8 cellular contexts compared by ENCODE assay signal in the genomic region with DNA sequence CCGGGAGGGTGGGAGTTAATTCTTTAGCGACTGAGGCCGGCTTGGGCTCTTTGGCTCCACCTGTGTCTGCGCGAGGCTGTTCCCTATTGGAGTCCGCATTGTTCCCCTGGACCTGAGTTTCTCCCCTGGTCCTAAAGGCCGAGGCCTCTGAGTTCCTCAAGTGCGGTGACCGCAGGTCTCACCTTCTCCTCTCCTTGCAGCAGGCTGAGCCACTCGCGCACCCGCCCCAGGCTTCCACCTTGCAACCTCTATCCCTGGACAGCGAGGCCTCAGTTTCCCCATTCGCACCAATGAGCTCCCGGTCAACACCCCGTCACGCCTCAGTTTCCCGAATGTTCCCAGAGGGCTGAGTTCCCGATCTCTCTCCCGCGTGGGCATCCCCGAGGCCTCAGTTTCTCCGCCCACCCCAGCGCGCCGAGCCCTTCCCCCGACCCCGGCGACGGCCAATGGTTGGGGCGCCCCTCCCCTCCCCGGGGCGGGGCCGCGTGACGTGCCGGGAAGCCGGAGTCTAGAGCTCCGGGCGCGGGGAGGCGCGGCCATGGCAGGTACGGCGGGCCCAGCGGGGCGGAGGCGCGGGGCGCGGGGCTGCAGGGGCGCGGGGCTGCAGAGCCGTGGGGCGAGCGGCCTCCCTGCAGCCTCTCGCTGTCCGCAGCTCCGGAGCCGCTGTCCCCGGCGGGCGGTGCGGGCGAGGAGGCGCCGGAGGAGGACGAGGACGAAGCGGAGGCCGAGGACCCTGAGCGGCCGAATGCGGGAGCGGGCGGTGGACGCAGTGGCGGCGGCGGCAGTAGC. TPM values are rescaled to one million over a fixed set of nuclear protein-coding genes. Genes with fewer than 3 reads are reported as not detected.
DNase-seq lines count a peak whose midpoint lies in the region; FAIRE-seq and TF ChIP-seq lines count a peak whose summit lies in the region.

A gene with protein sequence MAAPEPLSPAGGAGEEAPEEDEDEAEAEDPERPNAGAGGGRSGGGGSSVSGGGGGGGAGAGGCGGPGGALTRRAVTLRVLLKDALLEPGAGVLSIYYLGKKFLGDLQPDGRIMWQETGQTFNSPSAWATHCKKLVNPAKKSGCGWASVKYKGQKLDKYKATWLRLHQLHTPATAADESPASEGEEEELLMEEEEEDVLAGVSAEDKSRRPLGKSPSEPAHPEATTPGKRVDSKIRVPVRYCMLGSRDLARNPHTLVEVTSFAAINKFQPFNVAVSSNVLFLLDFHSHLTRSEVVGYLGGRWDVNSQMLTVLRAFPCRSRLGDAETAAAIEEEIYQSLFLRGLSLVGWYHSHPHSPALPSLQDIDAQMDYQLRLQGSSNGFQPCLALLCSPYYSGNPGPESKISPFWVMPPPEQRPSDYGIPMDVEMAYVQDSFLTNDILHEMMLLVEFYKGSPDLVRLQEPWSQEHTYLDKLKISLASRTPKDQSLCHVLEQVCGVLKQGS (plus strand): TSS at position 507 of the 789 bp plus-strand sequence. CDS start 32 bp downstream, at position 539.

- TF ChIP-seq CTCF in LNCaP clone FGC (IDR thresholded peaks at IDR 0.05; ENCODE audit: control insufficient read depth, extremely low read depth, insufficient read depth) (no peak), suprapubic skin (IDR thresholded peaks at IDR 0.05) (peak in 1 of 2 donors; percentile 41)

- H3F3A ChIP-seq in GM23248 (ENCODE audit: insufficient read depth): no peaks in the 10 kb centered on the region

- 0 to 1% methylated on average over 26 to 50 of the region's 80 CpGs for WGBS in GM23248 (ENCODE audit: low coverage in 1 of 2, low lambda C conversion rate in 2 of 2, missing lambda C conversion rate in 2 of 2), 2 experiments
- under 1% methylated on average over 24 of the region's 80 CpGs for WGBS in suprapubic skin

- TF ChIP-seq POLR2A in suprapubic skin (IDR thresholded peaks at IDR 0.05): no peak

- H3K27ac ChIP-seq in GM23248 (peak within 1 kb of the TSS; percentile 69), suprapubic skin (peak within 1 kb of the TSS; percentile 87)

- peak within 1 kb of the TSS; percentile 88 for H3K4me3 ChIP-seq in GM23248
- H3K4me3 ChIP-seq in LNCaP clone FGC (ENCODE audit: low read depth, low read length): peak within 1 kb of the TSS; percentile 75
- peak within 1 kb of the TSS; percentile 70 for H3K4me3 ChIP-seq in suprapubic skin

- no peaks in the 10 kb centered on the region for H3K36me3 ChIP-seq in GM23248 (ENCODE audit: low read depth)
- peaks cover 12% of the 10 kb centered on the region for H3K36me3 ChIP-seq in suprapubic skin

- DNase-seq in EH (ENCODE audit: low read depth) (peak; percentile 83), GM23248 (peak; percentile 91), LNCaP clone FGC (ENCODE audit: low read depth) (no peak), SK-MEL-5 (ENCODE audit: low read depth, low spot score) (peak; percentile 77), frontal cortex (ENCODE audit: low spot score in 2 of 2) (peak; percentile 90 to 94), nucleus accumbens (lab: John Stamatoyannopoulos, UW) (peak in 55 of 56 donors; percentile 68 to 98 (median 90)), suprapubic skin (ENCODE audit: low spot score in 2 of 2) (peak; percentile 94 to 95)
- DNase-seq in activated naive CD4-positive, alpha-beta T cell (lab: John Stamatoyannopoulos, UW): peak; percentile 77 to 94 (median 85)

- H3K27me3 ChIP-seq in GM23248 (replicated peaks; ENCODE audit: insufficient read depth) (no peaks in the 10 kb centered on the region), suprapubic skin (no peaks in the 10 kb centered on the region)

- peak within 1 kb of the TSS; percentile 78 for H3K9ac ChIP-seq in GM23248

- H4K20me1 ChIP-seq in GM23248 (ENCODE audit: insufficient read depth): no peaks in the 10 kb centered on the region

- no peaks in the 10 kb centered on the region for H3K9me3 ChIP-seq in GM23248 (ENCODE audit: low read depth)
- no peaks in the 10 kb centered on the region for H3K9me3 ChIP-seq in suprapubic skin

- H3K4me1 ChIP-seq in GM23248 (ENCODE audit: insufficient read depth): 0 out of 2 replicates have a peak, but pooled peaks cover 4% of the 10 kb centered on the region
- peaks cover 34% of the 10 kb centered on the region for H3K4me1 ChIP-seq in suprapubic skin

- H2AFZ ChIP-seq in GM23248: peak within 1 kb of the TSS; percentile 99

- no peaks in the 10 kb centered on the region for H3K9me2 ChIP-seq in GM23248 (ENCODE audit: insufficient read depth)

- H3K4me2 ChIP-seq in GM23248 (ENCODE audit: unreplicated experiment): peak within 1 kb of the TSS; percentile 95

- no peaks in the 10 kb centered on the region for H3K79me2 ChIP-seq in GM23248 (ENCODE audit: insufficient read depth)

- FAIRE-seq in frontal cortex (lab: Jason Lieb, UNC): no peak

- in situ Hi-C loops in GM23248 (cut with MboI) (no loop called here), SK-MEL-5 (cut with HindIII; ENCODE audit: low pct_unique_long_range_greater_than_20kb, low sequenced_read_pairs) (no loop called here)

- TF ChIP-seq EP300 in suprapubic skin (IDR thresholded peaks at IDR 0.05): no peak

RNA-seq across cellular contexts. Expression of the gene that starts here (rescaled TPM):
- 3.0 and 6.2 TPM in 2 replicates for total RNA-seq in GM23248 (2014; rRNA removed; shearing (Covaris generic))
- polyA plus RNA-seq in GM23248 (2016; fragmentation: Nextera tagmentation; extraction: Ambion mirVana): 5.0 and 8.4 TPM in 2 replicates
- 3.0 and 5.3 TPM in 2 replicates for total RNA-seq in SK-MEL-5 (2014; rRNA removed; shearing (Covaris generic))
- 8.9 and 14.7 TPM in 2 replicates for polyA plus RNA-seq in SK-MEL-5 (2015; cell fraction: cytosol; rRNA removed)
- 4.3 and 16.2 TPM in 2 replicates for polyA plus RNA-seq in SK-MEL-5 (2015; cell fraction: nucleus; rRNA removed)
- total RNA-seq in frontal cortex (18.8 TPM), suprapubic skin (1 to 10 TPM; 6.5 to 9.5 (median 8.9) TPM)
